ENCODE assay signal across 11 cellular contexts in the genomic region with DNA sequence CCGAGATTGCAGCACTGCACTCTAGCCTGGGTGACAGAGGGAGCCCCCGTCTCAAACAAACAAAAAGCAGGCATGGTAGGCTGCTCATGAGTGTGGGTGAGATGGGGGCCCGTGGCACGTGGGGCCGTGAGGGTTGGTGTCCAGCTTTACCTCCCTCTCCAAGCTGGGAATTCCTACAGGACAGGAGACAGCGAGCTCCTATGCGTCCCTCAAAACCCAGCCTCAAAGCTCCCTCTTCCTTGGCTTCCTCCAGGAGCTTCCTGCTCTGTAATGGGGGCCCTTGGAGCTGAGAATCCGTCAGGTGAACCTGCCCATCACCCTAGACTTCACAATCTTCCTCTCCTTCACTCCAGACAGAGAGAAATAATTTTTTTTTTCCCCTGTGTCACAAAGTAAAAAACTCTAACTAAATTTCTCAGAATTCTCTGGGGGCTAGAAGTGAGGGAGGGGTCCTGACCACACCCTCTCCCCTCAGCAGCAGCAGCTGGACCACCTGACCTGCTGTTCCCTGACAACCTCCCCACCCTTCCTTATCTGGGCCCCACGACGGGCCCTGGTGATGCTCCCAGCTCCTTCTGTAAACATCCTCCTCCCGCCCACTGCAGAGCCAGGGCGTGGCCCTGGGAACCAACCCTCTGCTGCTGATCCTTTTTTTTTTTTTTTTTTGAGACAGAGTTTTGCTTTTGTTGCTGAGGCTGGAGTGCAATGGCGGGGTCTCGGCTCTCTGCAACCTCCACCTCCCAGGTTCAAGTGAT. TPM values are rescaled to one million over a fixed set of nuclear protein-coding genes. Genes with fewer than 3 reads are reported as not detected.
DNase-seq lines count a peak whose midpoint lies in the region; ATAC-seq lines count a peak whose summit lies in the region.
"Had no signal": no experiment of that assay in that cellular context is flagged by ENCODE, and none has a peak within 500 bp of the region (broad histone marks: within the 10 kb centered on the region; RNA-seq: fewer than 3 reads in every experiment).

No MANE protein-coding gene starts in this region.

- H3K36me3 Mint-ChIP-seq in T-helper 17 cell (ENCODE audit: low read depth) = peaks cover 2% of the 10 kb centered on the region
- H3K36me3 Mint-ChIP-seq: natural killer cell treated with Interleukin-12 subunit alpha and Interleukin-12 subunit beta and Interleukin-15 and Interleukin-18, amount 100 ng/mL, for 72 hours had no signal

- H3K9me3 ChIP-seq in T-helper 17 cell (ENCODE audit: control insufficient read depth, low read length, poor library complexity, severe bottlenecking) = no peaks in the 10 kb centered on the region
- H3K9me3 ChIP-seq in Karpas-422 (ENCODE audit: low read length) = no peaks in the 10 kb centered on the region

- ATAC-seq in T-helper 17 cell = no peak
- peak; percentile 91 for ATAC-seq in left colon
- no peak for ATAC-seq in GM18870 (IDR thresholded peaks at IDR 0.05; ENCODE audit: unreplicated experiment)
- ATAC-seq: natural killer cell treated with Interleukin-12 subunit alpha and Interleukin-12 subunit beta and Interleukin-15 and Interleukin-18, amount 100 ng/mL, for 72 hours had no signal

- peak; percentile 90 for DNase-seq in AG08396 (ENCODE audit: low spot score)
- peak; percentile 74 for DNase-seq in GM03348 (ENCODE audit: low spot score)
- no peak for DNase-seq in T-helper 17 cell
- peak; percentile 73 to 75 for DNase-seq in left colon
- no peak for DNase-seq in Karpas-422
- no peak for DNase-seq in NCI-H774 (lab: John Stamatoyannopoulos, UW)
- DNase-seq in stimulated activated CD4-positive, alpha-beta T cell treated with anti-CD3 and anti-CD28 coated beads, Interleukin-4, amount 100 ng/mL, for 4 hours = no peak
- DNase-seq: NCI-H146 had no signal

- H3K27ac ChIP-seq in Karpas-422 (ENCODE audit: low read length) = no peak overlapping the region

- peak overlapping the region; percentile 77 for H3K27ac Mint-ChIP-seq in T-helper 17 cell
- H3K27ac Mint-ChIP-seq: natural killer cell treated with Interleukin-12 subunit alpha and Interleukin-12 subunit beta and Interleukin-15 and Interleukin-18, amount 100 ng/mL, for 72 hours had no signal

- H3K4me1 Mint-ChIP-seq in T-helper 17 cell = peaks cover 2% of the 10 kb centered on the region

- no peak overlapping the region for H3K9ac ChIP-seq in Karpas-422 (ENCODE audit: low read length)

- no peaks in the 10 kb centered on the region for H3K27me3 ChIP-seq in Karpas-422 (ENCODE audit: low read length)

- H3K27me3 Mint-ChIP-seq in T-helper 17 cell = no peaks in the 10 kb centered on the region
- H3K27me3 Mint-ChIP-seq: CD4-positive, CD25-positive, alpha-beta regulatory T cell; natural killer cell treated with Interleukin-12 subunit alpha and Interleukin-12 subunit beta and Interleukin-15 and Interleukin-18, amount 100 ng/mL, for 72 hours had no signal

- H3K4me3 Mint-ChIP-seq in T-helper 17 cell = no peak overlapping the region
- H3K4me3 Mint-ChIP-seq: CD4-positive, CD25-positive, alpha-beta regulatory T cell; natural killer cell treated with Interleukin-12 subunit alpha and Interleukin-12 subunit beta and Interleukin-15 and Interleukin-18, amount 100 ng/mL, for 72 hours had no signal

- no peak overlapping the region for H2AFZ ChIP-seq in Karpas-422 (ENCODE audit: low read length)

- H3K4me1 ChIP-seq in Karpas-422 (ENCODE audit: low read length) = no peaks in the 10 kb centered on the region

- H3K79me2 ChIP-seq in Karpas-422 (ENCODE audit: low read length) = no peaks in the 10 kb centered on the region

- no peaks in the 10 kb centered on the region for H4K20me1 ChIP-seq in Karpas-422 (ENCODE audit: insufficient read depth, low read depth, low read length)

- intact Hi-C loops in left colon (cut with DNase I, micrococcal nuclease) = no loop called here

- no peak overlapping the region for H3K4me3 ChIP-seq in Karpas-422 (ENCODE audit: low read length)

- no peak overlapping the region for H3K4me2 ChIP-seq in Karpas-422 (ENCODE audit: low read depth, low read length, poor library complexity, severe bottlenecking)

- H3K9me2 ChIP-seq in Karpas-422 (replicated peaks; ENCODE audit: insufficient read depth, low read length) = no peaks in the 10 kb centered on the region

- H3K36me3 ChIP-seq in Karpas-422 (ENCODE audit: insufficient read depth, low read length) = no peaks in the 10 kb centered on the region

RNA-seq across cellular contexts. Expression of a gene that starts 22.1 kb away (rescaled TPM):
- 10 to 100 TPM; 18.2 to 42.8 TPM for total RNA-seq in T-helper 17 cell
- total RNA-seq in left colon = 10 to 100 TPM; 21.5 to 28.1 TPM
- 41.1 and 87.2 TPM in 2 replicates for total RNA-seq in Karpas-422 (2014; rRNA removed; shearing (Covaris generic); ENCODE audit: low replicate concordance)

RNA-seq across cellular contexts. Expression of a gene that starts 36.2 kb away (rescaled TPM):
- total RNA-seq in T-helper 17 cell (10 to 100 TPM in 1 of 2 donors, 1 to 10 TPM in 1; 8.1 to 11.8 TPM), left colon (10 to 100 TPM; 10.7 to 11.6 TPM)
- 2.0 and 4.6 TPM in 2 replicates for total RNA-seq in Karpas-422 (2014; rRNA removed; shearing (Covaris generic); ENCODE audit: low replicate concordance)

RNA-seq across cellular contexts. Expression of a gene that starts 38.2 kb away (rescaled TPM):
- total RNA-seq in T-helper 17 cell = 1 to 10 TPM in 1 of 2 donors, not detected in 1; 1.8 TPM
- total RNA-seq in left colon = not detected
- total RNA-seq in Karpas-422 (2014; rRNA removed; shearing (Covaris generic); ENCODE audit: low replicate concordance) = 1.4 TPM in 1 of 2 replicates, not detected in the other
- total RNA-seq: CD4-positive, CD25-positive, alpha-beta regulatory T cell; natural killer cell treated with Interleukin-12 subunit alpha and Interleukin-12 subunit beta and Interleukin-15 and Interleukin-18, amount 100 ng/mL, for 72 hours had no signal

RNA-seq across cellular contexts. Expression of a gene that starts 44.9 kb away (rescaled TPM):
- total RNA-seq in T-helper 17 cell = under 1 TPM; 0.94 to 0.99 TPM
- total RNA-seq in left colon = not detected
- not detected in 2 replicates for total RNA-seq in Karpas-422 (2014; rRNA removed; shearing (Covaris generic); ENCODE audit: low replicate concordance)

RNA-seq across cellular contexts. Expression of a gene that starts 49.0 kb away (rescaled TPM):
- total RNA-seq in T-helper 17 cell (100 to 1,000 TPM; 233 to 243 TPM), left colon (10 to 100 TPM; 54.6 to 66.4 TPM)
- total RNA-seq in Karpas-422 (2014; rRNA removed; shearing (Covaris generic); ENCODE audit: low replicate concordance) = 41.9 and 43.8 TPM in 2 replicates

Comparison
In these comparisons a context has a peak if more than half of its experiments do, and no peak if none do; other contexts are left out.
1. DNase-seq: peak in AG08396 (single experiment), GM03348 (single experiment) and left colon (2 of 2); none in T-helper 17 cell (0 of 3), Karpas-422 (single experiment), NCI-H774 (single experiment) and stimulated activated CD4-positive, alpha-beta T cell treated with anti-CD3 and anti-CD28 coated beads, Interleukin-4, amount 100 ng/mL, for 4 hours (0 of 2).